ENCODE assay signal across 8 cellular contexts in the genomic region with DNA sequence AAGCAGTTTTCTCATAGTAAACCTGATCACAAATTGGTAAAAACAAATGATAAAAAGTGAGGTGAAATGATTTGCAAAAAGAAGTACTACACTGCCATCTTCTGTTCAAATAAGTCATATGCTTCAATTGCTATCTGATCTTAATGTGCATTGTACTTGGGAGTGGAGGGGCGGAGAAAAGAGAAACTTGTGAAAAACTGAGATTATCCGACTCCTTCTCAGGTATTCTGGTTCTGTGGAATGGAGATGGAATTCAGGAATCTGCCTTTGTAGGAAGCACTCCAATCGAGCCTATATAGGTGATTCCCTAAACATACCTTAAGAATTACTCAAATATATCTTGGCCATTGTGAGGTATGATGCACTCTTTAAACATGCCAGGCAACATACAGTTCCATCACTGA.
A peak's percentile ranks its signal among the peaks of the same experiment; 100 is the strongest.
DNase-seq lines count a peak whose midpoint lies in the region; ATAC-seq and TF ChIP-seq lines count a peak whose summit lies in the region.

No MANE protein-coding gene starts in this region.

- peak overlapping the region; percentile 4 for H3K4me3 ChIP-seq in epithelial cell of esophagus (ENCODE audit: low read length)
- H3K4me3 ChIP-seq in skeletal muscle satellite cell (ENCODE audit: low read length), result no peak overlapping the region

- peak; percentile 1 to 54 (median 16) for DNase-seq in NCI-H1417 (lab: John Stamatoyannopoulos, UW)
- no peak for DNase-seq in NCI-H1417 treated with DMSO at 0.1 percent for 48 hours (lab: John Stamatoyannopoulos, UW)
- DNase-seq in NCI-H774 (lab: John Stamatoyannopoulos, UW), result peak; percentile 21
- DNase-seq in epithelial cell of esophagus (ENCODE audit: low read depth), result peak; percentile 75
- DNase-seq in midbrain (lab: John Stamatoyannopoulos, UW), result no peak
- DNase-seq in COR-L47 (lab: John Stamatoyannopoulos, UW), result no peak

- H3K36me3 ChIP-seq in skeletal muscle satellite cell (ENCODE audit: insufficient read depth, low read length), result no peaks in the 10 kb centered on the region

- H3K27me3 ChIP-seq in skeletal muscle satellite cell (ENCODE audit: control insufficient read depth, insufficient read depth, low read length), result no peaks in the 10 kb centered on the region

- no peaks in the 10 kb centered on the region for H3K9me3 ChIP-seq in skeletal muscle satellite cell (replicated peaks; ENCODE audit: low read length)

- peak overlapping the region; percentile 12 for H3K9ac ChIP-seq in skeletal muscle satellite cell (ENCODE audit: low read depth, low read length)

- peak; percentile 72 for ATAC-seq in HG03066 (IDR thresholded peaks at IDR 0.05; ENCODE audit: low read depth, unreplicated experiment)

- H3K4me2 ChIP-seq in skeletal muscle satellite cell (ENCODE audit: low read length), result peak overlapping the region; percentile 70

- TF ChIP-seq CTCF in epithelial cell of esophagus (IDR thresholded peaks at IDR 0.05; ENCODE audit: insufficient read depth, low read depth, low read length, missing control alignments), result peak; percentile 53

- H3K4me1 ChIP-seq in skeletal muscle satellite cell (ENCODE audit: control insufficient read depth, insufficient read depth, low read length), result peaks cover 28% of the 10 kb centered on the region

Comparison
In these comparisons a context has a peak if more than half of its experiments do, and no peak if none do; other contexts are left out.
1. DNase-seq: peak in NCI-H1417 (3 of 3), NCI-H774 (single experiment) and epithelial cell of esophagus (single experiment); none in NCI-H1417 treated with DMSO at 0.1 percent for 48 hours (single experiment), midbrain (single experiment) and COR-L47 (single experiment).